In the genomic region with DNA sequence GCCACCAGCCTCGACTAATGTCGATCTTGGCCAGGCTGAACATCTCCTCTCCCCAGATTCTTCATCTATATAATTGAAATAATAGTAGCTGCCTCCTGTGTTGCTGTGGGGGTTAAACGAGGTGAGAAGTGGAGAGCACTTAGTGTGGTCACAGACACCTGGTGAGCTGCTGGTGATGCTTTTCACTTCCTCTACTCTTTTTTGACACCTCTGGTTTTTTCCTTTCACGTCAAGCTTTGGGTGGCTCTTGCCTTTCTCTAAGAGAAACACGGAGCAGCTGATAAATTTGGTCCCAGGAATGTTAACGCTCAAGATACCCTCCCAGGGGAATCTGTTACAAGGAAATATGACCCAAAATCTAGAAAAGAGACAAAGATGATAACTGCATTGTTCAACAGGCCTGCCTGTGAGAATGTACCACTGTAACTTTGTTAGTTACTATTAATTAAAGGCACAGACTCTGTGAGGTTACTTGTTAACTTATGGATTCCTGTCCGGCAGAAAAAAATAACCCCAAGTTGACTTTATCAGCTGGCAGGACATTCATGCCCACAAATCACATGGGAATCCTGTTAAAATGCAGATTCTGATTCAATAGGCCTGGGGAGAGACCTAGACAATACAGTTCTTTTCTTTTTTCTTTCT, we compare ENCODE assay signal across 1 cellular context.
A peak's percentile ranks its signal among the peaks of the same experiment; 100 is the strongest.
TF ChIP-seq lines count a peak whose summit lies in the region.

No MANE protein-coding gene starts in this region.

TF ChIP-seq in GM12878, 131 proteins besides CTCF, POLR2A, EP300 and RAD21 (continued from another document):
- no peak for TF ChIP-seq SIN3A (IDR thresholded peaks at IDR 0.05; ENCODE audit: low read depth, low read length)
- TF ChIP-seq, protein P1, sequence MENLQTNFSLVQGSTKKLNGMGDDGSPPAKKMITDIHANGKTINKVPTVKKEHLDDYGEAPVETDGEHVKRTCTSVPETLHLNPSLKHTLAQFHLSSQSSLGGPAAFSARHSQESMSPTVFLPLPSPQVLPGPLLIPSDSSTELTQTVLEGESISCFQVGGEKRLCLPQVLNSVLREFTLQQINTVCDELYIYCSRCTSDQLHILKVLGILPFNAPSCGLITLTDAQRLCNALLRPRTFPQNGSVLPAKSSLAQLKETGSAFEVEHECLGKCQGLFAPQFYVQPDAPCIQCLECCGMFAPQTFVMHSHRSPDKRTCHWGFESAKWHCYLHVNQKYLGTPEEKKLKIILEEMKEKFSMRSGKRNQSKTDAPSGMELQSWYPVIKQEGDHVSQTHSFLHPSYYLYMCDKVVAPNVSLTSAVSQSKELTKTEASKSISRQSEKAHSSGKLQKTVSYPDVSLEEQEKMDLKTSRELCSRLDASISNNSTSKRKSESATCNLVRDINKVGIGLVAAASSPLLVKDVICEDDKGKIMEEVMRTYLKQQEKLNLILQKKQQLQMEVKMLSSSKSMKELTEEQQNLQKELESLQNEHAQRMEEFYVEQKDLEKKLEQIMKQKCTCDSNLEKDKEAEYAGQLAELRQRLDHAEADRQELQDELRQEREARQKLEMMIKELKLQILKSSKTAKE (IDR thresholded peaks at IDR 0.05; ENCODE audit: low read depth, poor library complexity, severe bottlenecking), result peak; percentile 50
- peak; percentile 95 for TF ChIP-seq DPF2 (IDR thresholded peaks at IDR 0.05)
- TF ChIP-seq LARP7 (IDR thresholded peaks at IDR 0.05), result no peak
- peak; percentile 18; the same call in 1 of the 2 replicates for TF ChIP-seq RAD51 (IDR thresholded peaks at IDR 0.05)
- no peak for TF ChIP-seq MEF2A (IDR thresholded peaks at IDR 0.05; ENCODE audit: insufficient read depth, low read depth, low read length)
- TF ChIP-seq, protein P2, sequence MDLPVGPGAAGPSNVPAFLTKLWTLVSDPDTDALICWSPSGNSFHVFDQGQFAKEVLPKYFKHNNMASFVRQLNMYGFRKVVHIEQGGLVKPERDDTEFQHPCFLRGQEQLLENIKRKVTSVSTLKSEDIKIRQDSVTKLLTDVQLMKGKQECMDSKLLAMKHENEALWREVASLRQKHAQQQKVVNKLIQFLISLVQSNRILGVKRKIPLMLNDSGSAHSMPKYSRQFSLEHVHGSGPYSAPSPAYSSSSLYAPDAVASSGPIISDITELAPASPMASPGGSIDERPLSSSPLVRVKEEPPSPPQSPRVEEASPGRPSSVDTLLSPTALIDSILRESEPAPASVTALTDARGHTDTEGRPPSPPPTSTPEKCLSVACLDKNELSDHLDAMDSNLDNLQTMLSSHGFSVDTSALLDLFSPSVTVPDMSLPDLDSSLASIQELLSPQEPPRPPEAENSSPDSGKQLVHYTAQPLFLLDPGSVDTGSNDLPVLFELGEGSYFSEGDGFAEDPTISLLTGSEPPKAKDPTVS (IDR thresholded peaks at IDR 0.05; ENCODE audit: low read depth, low read length), result no peak
- TF ChIP-seq KLF5 (IDR thresholded peaks at IDR 0.05; ENCODE audit: partially characterized antibody), result no peak
- TF ChIP-seq RUNX3 (IDR thresholded peaks at IDR 0.05; ENCODE audit: low read length), result peak; percentile 79
- TF ChIP-seq JUND (IDR thresholded peaks at IDR 0.05; ENCODE audit: low read depth, low read length), result no peak
- TF ChIP-seq SPI1 (IDR thresholded peaks at IDR 0.05; ENCODE audit: borderline replicate concordance, insufficient read depth, low read depth, low read length), result peak; percentile 91
- TF ChIP-seq TCF3 (IDR thresholded peaks at IDR 0.05; ENCODE audit: borderline replicate concordance, insufficient read depth, low read depth, low read length), result peak; percentile 90
- TF ChIP-seq CBX5 (IDR thresholded peaks at IDR 0.05; ENCODE audit: low read depth), result no peak
- TF ChIP-seq, protein P3, sequence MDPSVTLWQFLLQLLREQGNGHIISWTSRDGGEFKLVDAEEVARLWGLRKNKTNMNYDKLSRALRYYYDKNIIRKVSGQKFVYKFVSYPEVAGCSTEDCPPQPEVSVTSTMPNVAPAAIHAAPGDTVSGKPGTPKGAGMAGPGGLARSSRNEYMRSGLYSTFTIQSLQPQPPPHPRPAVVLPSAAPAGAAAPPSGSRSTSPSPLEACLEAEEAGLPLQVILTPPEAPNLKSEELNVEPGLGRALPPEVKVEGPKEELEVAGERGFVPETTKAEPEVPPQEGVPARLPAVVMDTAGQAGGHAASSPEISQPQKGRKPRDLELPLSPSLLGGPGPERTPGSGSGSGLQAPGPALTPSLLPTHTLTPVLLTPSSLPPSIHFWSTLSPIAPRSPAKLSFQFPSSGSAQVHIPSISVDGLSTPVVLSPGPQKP (IDR thresholded peaks at IDR 0.05; ENCODE audit: low read depth, low read length), result no peak
- peak; percentile 77 for TF ChIP-seq IKZF1 (conservative IDR thresholded peaks at IDR 0.05)
- TF ChIP-seq NBN (IDR thresholded peaks at IDR 0.05), result 0 out of 2 replicates have a peak, but pooled peaks have one; percentile 49
- peak; percentile 72 for TF ChIP-seq ATF7 (IDR thresholded peaks at IDR 0.05; ENCODE audit: low read depth)
- peak; percentile 86 for TF ChIP-seq MTA2 (IDR thresholded peaks at IDR 0.05; ENCODE audit: low read depth)
- TF ChIP-seq, protein P4, sequence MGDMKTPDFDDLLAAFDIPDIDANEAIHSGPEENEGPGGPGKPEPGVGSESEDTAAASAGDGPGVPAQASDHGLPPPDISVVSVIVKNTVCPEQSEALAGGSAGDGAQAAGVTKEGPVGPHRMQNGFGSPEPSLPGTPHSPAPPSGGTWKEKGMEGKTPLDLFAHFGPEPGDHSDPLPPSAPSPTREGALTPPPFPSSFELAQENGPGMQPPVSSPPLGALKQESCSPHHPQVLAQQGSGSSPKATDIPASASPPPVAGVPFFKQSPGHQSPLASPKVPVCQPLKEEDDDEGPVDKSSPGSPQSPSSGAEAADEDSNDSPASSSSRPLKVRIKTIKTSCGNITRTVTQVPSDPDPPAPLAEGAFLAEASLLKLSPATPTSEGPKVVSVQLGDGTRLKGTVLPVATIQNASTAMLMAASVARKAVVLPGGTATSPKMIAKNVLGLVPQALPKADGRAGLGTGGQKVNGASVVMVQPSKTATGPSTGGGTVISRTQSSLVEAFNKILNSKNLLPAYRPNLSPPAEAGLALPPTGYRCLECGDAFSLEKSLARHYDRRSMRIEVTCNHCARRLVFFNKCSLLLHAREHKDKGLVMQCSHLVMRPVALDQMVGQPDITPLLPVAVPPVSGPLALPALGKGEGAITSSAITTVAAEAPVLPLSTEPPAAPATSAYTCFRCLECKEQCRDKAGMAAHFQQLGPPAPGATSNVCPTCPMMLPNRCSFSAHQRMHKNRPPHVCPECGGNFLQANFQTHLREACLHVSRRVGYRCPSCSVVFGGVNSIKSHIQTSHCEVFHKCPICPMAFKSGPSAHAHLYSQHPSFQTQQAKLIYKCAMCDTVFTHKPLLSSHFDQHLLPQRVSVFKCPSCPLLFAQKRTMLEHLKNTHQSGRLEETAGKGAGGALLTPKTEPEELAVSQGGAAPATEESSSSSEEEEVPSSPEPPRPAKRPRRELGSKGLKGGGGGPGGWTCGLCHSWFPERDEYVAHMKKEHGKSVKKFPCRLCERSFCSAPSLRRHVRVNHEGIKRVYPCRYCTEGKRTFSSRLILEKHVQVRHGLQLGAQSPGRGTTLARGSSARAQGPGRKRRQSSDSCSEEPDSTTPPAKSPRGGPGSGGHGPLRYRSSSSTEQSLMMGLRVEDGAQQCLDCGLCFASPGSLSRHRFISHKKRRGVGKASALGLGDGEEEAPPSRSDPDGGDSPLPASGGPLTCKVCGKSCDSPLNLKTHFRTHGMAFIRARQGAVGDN (IDR thresholded peaks at IDR 0.05), result peak; percentile 90
- TF ChIP-seq BACH1 (IDR thresholded peaks at IDR 0.05; ENCODE audit: borderline replicate concordance), result peak; percentile 48; the same call in 1 of the 2 replicates
- no peak for TF ChIP-seq NKRF (conservative IDR thresholded peaks at IDR 0.05)
- TF ChIP-seq IKZF2 (IDR thresholded peaks at IDR 0.05), result peak; percentile 85 to 88; a peak in 3 of 4 replicates
